8 cellular contexts compared by ENCODE assay signal in genomic region chr1:212287261-212287895, GRCh38. TPM values are rescaled to one million over a fixed set of nuclear protein-coding genes. Genes with fewer than 3 reads are reported as not detected.
DNase-seq lines count a peak whose midpoint lies in the region; ATAC-seq and TF ChIP-seq lines count a peak whose summit lies in the region.

No MANE protein-coding gene starts in this region.

- CTCF ChIA-PET in BJ (lab: Yijun Ruan, JAX), result interaction anchor here (0.8 to 2.1 kb wide), 5 partner anchors 13 to 225 kb away, joined by 4 to 13 read pairs (median 5); no protein-coding TSS in a partner anchor

- TF ChIP-seq RAD21 in neural cell (conservative IDR thresholded peaks at IDR 0.05), result no peak

- TF ChIP-seq EP300 in neural cell (conservative IDR thresholded peaks at IDR 0.05; ENCODE audit: poor library complexity, severe bottlenecking), result no peak

- H3F3A ChIP-seq in MM.1S (ENCODE audit: insufficient read depth, low read length) (peaks cover 25% of the 10 kb centered on the region), neural cell (ENCODE audit: insufficient read depth, low read length, poor library complexity, severe bottlenecking) (no peaks in the 10 kb centered on the region)

- H3K9me3 ChIP-seq in MM.1S (replicated peaks; ENCODE audit: insufficient read depth, low read length) (no peaks in the 10 kb centered on the region), neural cell (ENCODE audit: low read length) (no peaks in the 10 kb centered on the region)
- H3K9me3 ChIP-seq in effector memory CD4-positive, alpha-beta T cell (ENCODE audit: control insufficient read depth, low read length), result no peaks in the 10 kb centered on the region

- H4K20me1 ChIP-seq in MM.1S (ENCODE audit: insufficient read depth, low read length) (no peaks in the 10 kb centered on the region), neural cell (ENCODE audit: insufficient read depth) (no peaks in the 10 kb centered on the region)

- H3K9me2 ChIP-seq in MM.1S (replicated peaks; ENCODE audit: insufficient read depth, low read length) (no peaks in the 10 kb centered on the region), neural cell (ENCODE audit: insufficient read depth, low read length) (no peaks in the 10 kb centered on the region)

- no peaks in the 10 kb centered on the region for H3K36me3 ChIP-seq in BJ (ENCODE audit: control insufficient read depth, insufficient read depth, low read length)
- no peaks in the 10 kb centered on the region for H3K36me3 ChIP-seq in MM.1S (replicated peaks; ENCODE audit: insufficient read depth, low read length)
- no peaks in the 10 kb centered on the region for H3K36me3 ChIP-seq in effector memory CD4-positive, alpha-beta T cell (ENCODE audit: control insufficient read depth, insufficient read depth, low read length)
- H3K36me3 ChIP-seq in neural cell (ENCODE audit: insufficient read depth, low read length), result no peaks in the 10 kb centered on the region

- H3K79me2 ChIP-seq in MM.1S (ENCODE audit: low read length) (peaks cover 61% of the 10 kb centered on the region), neural cell (replicated peaks; ENCODE audit: insufficient read depth, low read length) (no peaks in the 10 kb centered on the region)

- POLR2A ChIA-PET in BJ (lab: Charles Lee), result no interaction called here

- TF ChIP-seq CTCF in BJ (IDR thresholded peaks at IDR 0.05; ENCODE audit: insufficient read depth, low read depth, low read length) (no peak), MM.1S (IDR thresholded peaks at IDR 0.05; ENCODE audit: low read length) (no peak), neural cell (IDR thresholded peaks at IDR 0.05; ENCODE audit: poor library complexity, severe bottlenecking) (no peak)

- H3K4me2 ChIP-seq in MM.1S (ENCODE audit: low read depth, low read length) (peak overlapping the region; percentile 64), neural cell (ENCODE audit: low read length) (peak overlapping the region; percentile 46)

- peak overlapping the region; percentile 80 for H3K4me3 ChIP-seq in BJ (ENCODE audit: low read depth, low read length)
- peak overlapping the region; percentile 85 for H3K4me3 ChIP-seq in MM.1S (ENCODE audit: low read length)
- peak overlapping the region; percentile 86 for H3K4me3 ChIP-seq in effector memory CD4-positive, alpha-beta T cell (ENCODE audit: insufficient read depth, low read depth, low read length, poor library complexity, severe bottlenecking)
- peak overlapping the region; percentile 81 for H3K4me3 ChIP-seq in neural cell (ENCODE audit: low read length)

- no peak overlapping the region for H2AFZ ChIP-seq in MM.1S (ENCODE audit: low read length)
- H2AFZ ChIP-seq in neural cell (ENCODE audit: low read depth, low read length), result no peak overlapping the region

- peaks cover 15% of the 10 kb centered on the region for H3K4me1 ChIP-seq in MM.1S (ENCODE audit: low read length)
- peaks cover 30% of the 10 kb centered on the region for H3K4me1 ChIP-seq in effector memory CD4-positive, alpha-beta T cell (ENCODE audit: control insufficient read depth, insufficient read depth, low read length, poor library complexity, severe bottlenecking)

- peak overlapping the region; percentile 68; the same call in 1 of the 2 replicates for H3K9ac ChIP-seq in MM.1S (ENCODE audit: low read length)
- H3K9ac ChIP-seq in neural cell (ENCODE audit: low read length), result no peak overlapping the region

- H3K27me3 ChIP-seq in BJ (ENCODE audit: control insufficient read depth, insufficient read depth, low read length), result no peaks in the 10 kb centered on the region
- no peaks in the 10 kb centered on the region for H3K27me3 ChIP-seq in MM.1S (replicated peaks; ENCODE audit: insufficient read depth, low read length)
- H3K27me3 ChIP-seq in effector memory CD4-positive, alpha-beta T cell (replicated peaks; ENCODE audit: control insufficient read depth, insufficient read depth, low read length, poor library complexity, severe bottlenecking), result no peaks in the 10 kb centered on the region
- H3K27me3 ChIP-seq in neural cell (ENCODE audit: insufficient read depth, low read depth, low read length), result no peaks in the 10 kb centered on the region

- no peak for DNase-seq in BJ (ENCODE audit: low read depth)
- DNase-seq in MM.1S, result no peak
- no peak for DNase-seq in effector memory CD4-positive, alpha-beta T cell
- DNase-seq in NCI-H1694 (lab: John Stamatoyannopoulos, UW), result no peak
- DNase-seq in stimulated activated CD4-positive, alpha-beta T cell treated with anti-CD3 and anti-CD28 coated beads, Interleukin-2, amount 100 ng/mL, for 48 hours, result no peak
- DNase-seq in SHP77 (lab: John Stamatoyannopoulos, UW), result no peak

- H3K27ac ChIP-seq in MM.1S (ENCODE audit: low read length) (no peak overlapping the region), neural cell (ENCODE audit: low read length) (no peak overlapping the region)
- peak overlapping the region; percentile 91 for H3K27ac ChIP-seq in effector memory CD4-positive, alpha-beta T cell (ENCODE audit: insufficient read depth, low read length, poor library complexity, severe bottlenecking)

- ATAC-seq in HG02642 (IDR thresholded peaks at IDR 0.05; ENCODE audit: poor library complexity, unreplicated experiment), result no peak

TF ChIP-seq in neural cell, 6 proteins besides CTCF, POLR2A, EP300 and RAD21:
- TF ChIP-seq EZH2 (IDR thresholded peaks at IDR 0.05; ENCODE audit: borderline replicate concordance, insufficient read depth, low read length, poor library complexity, severe bottlenecking) (no peak), MXI1 (conservative IDR thresholded peaks at IDR 0.05; ENCODE audit: poor library complexity, severe bottlenecking) (no peak), SMC3 (conservative IDR thresholded peaks at IDR 0.05; ENCODE audit: poor library complexity) (no peak), REST (IDR thresholded peaks at IDR 0.05; ENCODE audit: borderline replicate concordance) (no peak), TAF1 (IDR thresholded peaks at IDR 0.05; ENCODE audit: low read depth) (no peak), POLR2AphosphoS5 (IDR thresholded peaks at IDR 0.05) (no peak)

RNA-seq across cellular contexts. Expression of gene PPP2R5A, which starts 2.2 kb away (rescaled TPM):
- 10.2 and 18.3 TPM in 2 replicates for polyA plus RNA-seq in BJ (2011; rRNA removed)
- polyA minus RNA-seq in BJ (2011; rRNA and poly(A)+ RNA removed), result 3.5 and 3.9 TPM in 2 replicates
- polyA plus RNA-seq in neural cell, result 4.4 and 5.9 TPM in 2 replicates
- polyA minus RNA-seq in neural cell, result 3.5 and 3.7 TPM in 2 replicates
